Comparison of ENCODE assay signal across 22 cellular contexts in genomic region chr5:107447587-107447986, GRCh38.
"Had no signal": no experiment of that assay in that cellular context is flagged by ENCODE, and none has a peak within 500 bp of the region (broad histone marks: within the 10 kb centered on the region; RNA-seq: fewer than 3 reads in every experiment).

No MANE protein-coding gene starts in this region.

- H3K27me3 ChIP-seq: MG63, Peyer's patch, SJCRH30 had no signal

- H3K4me3 ChIP-seq: MG63, PC-9, Peyer's patch, SJCRH30 had no signal

- DNase-seq: Karpas-422, KG1, MG63, NCI-H1092 treated with DMSO at 0.1 percent for 48 hours, NCI-H1436, NCI-H187, NCI-H2029, NCI-H2081 treated with DMSO at 0.1 percent for 48 hours, NCI-H2171, NCI-H345, NCI-H510A, NCI-H524 treated with DMSO at 0.1 percent for 48 hours, NCI-H69, NCI-H774, OCI-M1, PC-9, Peyer's patch, SHP77 treated with DMSO at 0.1 percent for 48 hours, SJCRH30 had no signal

- FAIRE-seq: HTR-8/SVneo had no signal

- H3K4me1 ChIP-seq: Peyer's patch, SJCRH30 had no signal

- H3K36me3 ChIP-seq: MG63, Peyer's patch, SJCRH30 had no signal

- H3K9me3 ChIP-seq: MG63, Peyer's patch, SJCRH30 had no signal

- H3K27ac ChIP-seq: HL-60, PC-9, Peyer's patch, SJCRH30 had no signal

- H3K4me2 ChIP-seq: PC-9 had no signal

- H2AFZ ChIP-seq: PC-9 had no signal

- ATAC-seq: Right ventricle myocardium inferior had no signal
